In the genomic region with DNA sequence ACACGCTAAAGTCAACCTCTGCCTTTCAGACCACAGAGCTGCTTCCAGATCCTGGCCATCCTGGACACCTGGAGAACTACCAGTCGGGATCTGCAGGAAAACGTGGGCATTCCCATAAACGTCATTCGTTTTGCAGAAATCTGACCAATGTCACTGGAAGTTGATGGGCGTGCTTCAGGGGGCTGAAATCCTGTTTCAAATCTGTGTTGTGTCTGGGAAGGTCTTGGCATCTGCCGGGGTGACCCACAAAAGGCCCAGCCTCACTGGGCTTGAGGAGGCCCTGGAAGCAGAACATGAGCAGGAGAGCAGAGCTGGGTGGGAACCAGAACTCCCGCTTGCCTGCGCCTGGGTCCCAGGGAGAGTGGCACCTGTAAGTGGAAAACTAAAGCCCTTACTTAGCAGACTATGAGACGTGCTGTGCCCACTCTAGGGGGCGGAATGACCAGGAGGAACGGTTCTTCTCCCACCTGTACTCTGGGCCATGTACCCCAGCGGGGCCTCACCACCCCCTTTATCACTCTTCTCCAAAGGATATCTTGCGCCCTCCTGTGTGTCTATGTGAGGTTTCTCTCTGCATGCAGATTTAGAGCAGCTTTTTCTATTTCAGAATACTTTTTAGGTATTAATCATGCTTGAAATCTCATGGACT, we compare ENCODE assay signal across 16 cellular contexts.
"Had no signal": no experiment of that assay in that cellular context is flagged by ENCODE, and none has a peak within 500 bp of the region (broad histone marks: within the 10 kb centered on the region; RNA-seq: fewer than 3 reads in every experiment).

No MANE protein-coding gene starts in this region.

- H3K27ac ChIP-seq: suprapubic skin had no signal

- H3K4me3 ChIP-seq: suprapubic skin had no signal

- H3K36me3 Mint-ChIP-seq: brain; natural killer cell treated with Interleukin-12 subunit alpha and Interleukin-12 subunit beta and Interleukin-15 and Interleukin-18, amount 100 ng/mL, for 72 hours; type B pancreatic cell had no signal

- H3K9me3 Mint-ChIP-seq: brain; natural killer cell treated with Interleukin-12 subunit alpha and Interleukin-12 subunit beta and Interleukin-15 and Interleukin-18, amount 100 ng/mL, for 72 hours; type B pancreatic cell had no signal

- H3K27me3 Mint-ChIP-seq: activated naive CD8-positive, alpha-beta T cell; natural killer cell treated with Interleukin-12 subunit alpha and Interleukin-12 subunit beta and Interleukin-15 and Interleukin-18, amount 100 ng/mL, for 72 hours had no signal

- ATAC-seq: activated CD4-positive, CD25-positive, alpha-beta regulatory T cell treated with anti-CD3 and anti-CD28 coated beads, Interleukin-2, amount 50 U/mL, for 24 hours; left colon; natural killer cell treated with Interleukin-12 subunit alpha and Interleukin-12 subunit beta and Interleukin-15 and Interleukin-18, amount 100 ng/mL, for 72 hours; stimulated activated naive CD8-positive, alpha-beta T cell treated with anti-CD3 and anti-CD28 coated beads, Interleukin-15, Interleukin-2, amounts not matched to agents 100 U/mL and 50 U/mL, for 24 hours had no signal

- H3K27me3 ChIP-seq: suprapubic skin had no signal

- DNase-seq: activated T-cell treated with anti-CD3 and anti-CD28 coated beads, Interleukin-2, amount 50 U/mL, for 1 hour; amygdala; cerebellar nuclear complex; dermis blood vessel endothelial cell; erythroblast; hypothalamus; left colon; stimulated activated CD4-positive, alpha-beta T cell treated with anti-CD3 and anti-CD28 coated beads, Interleukin-4, amount 100 ng/mL, for 1 hour; stimulated activated CD8-positive, alpha-beta memory T cell treated with anti-CD3 and anti-CD28 coated beads, Interleukin-4, amount 100 ng/mL, for 48 hours; stimulated activated naive CD8-positive, alpha-beta T cell treated with anti-CD3 and anti-CD28 coated beads, Interleukin-15, Interleukin-2, amounts not matched to agents 100 U/mL and 50 U/mL, for 24 hours had no signal

- H3K4me3 Mint-ChIP-seq: activated naive CD8-positive, alpha-beta T cell; brain; natural killer cell treated with Interleukin-12 subunit alpha and Interleukin-12 subunit beta and Interleukin-15 and Interleukin-18, amount 100 ng/mL, for 72 hours; type B pancreatic cell had no signal

- H3K27ac Mint-ChIP-seq: type B pancreatic cell had no signal

- H3K9me3 ChIP-seq: suprapubic skin had no signal
